In the genomic region with DNA sequence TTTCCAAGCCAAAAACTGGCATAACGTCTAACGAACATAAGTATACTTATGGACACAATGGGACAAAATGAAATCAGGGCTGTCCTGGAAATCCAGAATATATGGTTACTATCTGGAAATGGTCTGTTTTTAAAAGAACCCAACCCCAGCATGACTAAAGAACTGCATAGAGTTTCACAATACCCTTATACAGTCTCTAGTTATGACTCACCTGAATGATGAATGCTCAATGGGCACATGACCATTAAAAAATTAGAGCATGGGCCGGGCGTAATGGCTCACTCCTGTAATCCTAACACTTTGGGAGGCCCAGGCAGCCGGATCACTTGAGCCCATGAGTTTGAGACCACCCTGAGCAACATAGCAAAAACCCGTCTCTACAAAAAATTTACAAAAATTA, we compare ENCODE assay signal across 11 cellular contexts. TPM values are rescaled to one million over a fixed set of nuclear protein-coding genes. Genes with fewer than 3 reads are reported as not detected.
A peak's percentile ranks its signal among the peaks of the same experiment; 100 is the strongest.
DNase-seq lines count a peak whose midpoint lies in the region; ATAC-seq, FAIRE-seq and TF ChIP-seq lines count a peak whose summit lies in the region.
"Had no signal": no experiment of that assay in that cellular context is flagged by ENCODE, and none has a peak within 500 bp of the region (broad histone marks: within the 10 kb centered on the region; RNA-seq: fewer than 3 reads in every experiment).

No MANE protein-coding gene starts in this region.

- H3K27ac Mint-ChIP-seq in astrocyte (ENCODE audit: unreplicated experiment): peak overlapping the region; percentile 98

- FAIRE-seq in astrocyte (lab: Jason Lieb, UNC) (peak; percentile 100), GM19239 (lab: Jason Lieb, UNC) (no peak)

- peak overlapping the region; percentile 96 for H3K27ac ChIP-seq in astrocyte (ENCODE audit: low read depth, low read length)
- H3K27ac ChIP-seq: body of pancreas, neutrophil had no signal

- peak overlapping the region; percentile 68 for H3K4me2 ChIP-seq in astrocyte (ENCODE audit: low read length)

- no peak overlapping the region for H3K4me3 Mint-ChIP-seq in astrocyte (ENCODE audit: unreplicated experiment)

- H3K4me3 ChIP-seq in astrocyte (ENCODE audit: insufficient read depth, low read depth, low read length): no peak overlapping the region
- H3K4me3 ChIP-seq: body of pancreas had no signal

- peak; percentile 50 for ATAC-seq in HG03460 (IDR thresholded peaks at IDR 0.05; ENCODE audit: unreplicated experiment)
- ATAC-seq: body of pancreas had no signal

- H3K79me2 ChIP-seq in astrocyte (ENCODE audit: insufficient read depth, low read length): peaks cover 42% of the 10 kb centered on the region

- H3K9me3 Mint-ChIP-seq in astrocyte (ENCODE audit: unreplicated experiment): no peaks in the 10 kb centered on the region

- H4K20me1 ChIP-seq in astrocyte (ENCODE audit: insufficient read depth, low read length): no peaks in the 10 kb centered on the region

- DNase-seq in CD1c-positive myeloid dendritic cell (ENCODE audit: extremely low spot score) (peak; percentile 11), astrocyte (ENCODE audit: low read depth) (peak; percentile 84), kidney tubule cell (ENCODE audit: low spot score) (peak; percentile 84), T-helper 9 cell (no peak), GM19239 (ENCODE audit: insufficient read length, low spot score) (no peak), nucleus accumbens (lab: John Stamatoyannopoulos, UW) (no peak)
- no peak for DNase-seq in activated T-cell treated with anti-CD3 and anti-CD28 coated beads, Interleukin-2, amount 50 U/mL, for 1 hour
- DNase-seq: NCI-H82 had no signal

- H3K27me3 Mint-ChIP-seq in astrocyte (ENCODE audit: low read depth, unreplicated experiment): no peaks in the 10 kb centered on the region

- H3K9me3 ChIP-seq in astrocyte (ENCODE audit: insufficient read depth, low read depth, low read length): no peaks in the 10 kb centered on the region
- H3K9me3 ChIP-seq: body of pancreas, neutrophil had no signal

- peak overlapping the region; percentile 67 for H3K9ac ChIP-seq in astrocyte (ENCODE audit: low read length)

- no peaks in the 10 kb centered on the region for H3K27me3 ChIP-seq in astrocyte (ENCODE audit: insufficient read depth, low read length)
- H3K27me3 ChIP-seq: body of pancreas, neutrophil had no signal

- peaks cover 16% of the 10 kb centered on the region for H3K4me1 ChIP-seq in astrocyte (ENCODE audit: insufficient read depth, low read length)

- H3K36me3 Mint-ChIP-seq in astrocyte (ENCODE audit: low read depth, unreplicated experiment): no peaks in the 10 kb centered on the region

- H2AFZ ChIP-seq in astrocyte (ENCODE audit: low read depth, low read length): no peak overlapping the region

- TF ChIP-seq CTCF in astrocyte (IDR thresholded peaks at IDR 0.05; ENCODE audit: insufficient read depth, low read depth, low read length): no peak

- peaks cover 20% of the 10 kb centered on the region for H3K4me1 Mint-ChIP-seq in astrocyte (ENCODE audit: low read depth, unreplicated experiment)

- no peaks in the 10 kb centered on the region for H3K36me3 ChIP-seq in astrocyte (ENCODE audit: insufficient read depth, low read length)
- H3K36me3 ChIP-seq: neutrophil had no signal

RNA-seq across cellular contexts. Expression of a gene that starts 31.8 kb away (rescaled TPM):
- 14.7 and 16.0 TPM in 2 replicates for total RNA-seq in astrocyte

Comparison
In these comparisons a context has a peak if more than half of its experiments do, and no peak if none do; other contexts are left out.
1. DNase-seq: peak in CD1c-positive myeloid dendritic cell (single experiment), astrocyte (single experiment) and kidney tubule cell (single experiment); none in T-helper 9 cell (single experiment), activated T-cell treated with anti-CD3 and anti-CD28 coated beads, Interleukin-2, amount 50 U/mL, for 1 hour (single experiment), GM19239 (single experiment) and nucleus accumbens (0 of 56).